ENCODE assay signal across 11 cellular contexts in genomic region chr3:193771736-193772135, GRCh38.
"Had no signal": no experiment of that assay in that cellular context is flagged by ENCODE, and none has a peak within 500 bp of the region (broad histone marks: within the 10 kb centered on the region; RNA-seq: fewer than 3 reads in every experiment).

No MANE protein-coding gene starts in this region.

- DNase-seq: activated CD4-positive, alpha-beta T cell treated with anti-CD3 and anti-CD28 coated beads, Interleukin-2, amount 50 U/mL, for 48 hours; activated gamma-delta T cell; activated naive CD4-positive, alpha-beta T cell treated with anti-CD3 and anti-CD28 coated beads, Interleukin-2, amount 50 U/mL, for 16 hours; activated naive CD8-positive, alpha-beta T cell treated with anti-CD3 and anti-CD28 coated beads, Interleukin-2, amount 50 U/mL, for 24 hours; cortex of kidney; heart left ventricle; naive thymus-derived CD4-positive, alpha-beta T cell; stimulated activated CD4-positive, alpha-beta T cell treated with anti-CD3 and anti-CD28 coated beads, Interleukin-15, amount 100 ng/mL, for 24 hours; stomach; T1000; trophoblast cell had no signal
